Comparison of ENCODE assay signal across 21 cellular contexts in genomic region chr14:21205678-21206581, GRCh38. TPM values are rescaled to one million over a fixed set of nuclear protein-coding genes. Genes with fewer than 3 reads are reported as not detected.
A peak's percentile ranks its signal among the peaks of the same experiment; 100 is the strongest.
DNase-seq lines count a peak whose midpoint lies in the region; ATAC-seq, FAIRE-seq and TF ChIP-seq lines count a peak whose summit lies in the region.
"Had no signal": no experiment of that assay in that cellular context is flagged by ENCODE, and none has a peak within 500 bp of the region (broad histone marks: within the 10 kb centered on the region; RNA-seq: fewer than 3 reads in every experiment).

No MANE protein-coding gene starts in this region.

- H3K27ac Mint-ChIP-seq in MCF 10A (ENCODE audit: low read depth, unreplicated experiment), result no peak overlapping the region

- H3F3A ChIP-seq in neural cell (ENCODE audit: insufficient read depth, low read length, poor library complexity, severe bottlenecking), result no peaks in the 10 kb centered on the region

- peaks cover 100% of the 10 kb centered on the region for H3K36me3 Mint-ChIP-seq in MCF 10A (ENCODE audit: insufficient read depth, unreplicated experiment)

- H3K4me3 Mint-ChIP-seq in MCF 10A (ENCODE audit: unreplicated experiment), result no peak overlapping the region

- H3K9ac ChIP-seq in K562 (ENCODE audit: insufficient read depth in 1 of 2, low read depth in 2 of 2, low read length in 2 of 2) (no peak overlapping the region), neural cell (ENCODE audit: low read length) (no peak overlapping the region)
- H3K9ac ChIP-seq: BLaER1 had no signal

- POLR2A ChIA-PET in K562 (lab: Yijun Ruan, JAX) (interaction anchor here (1.3 kb wide), 1 partner anchor 9 kb away, joined by 4 read pairs; no protein-coding TSS in a partner anchor), MCF 10A (lab: Yijun Ruan, JAX) (interaction anchor here (0.6 to 1.3 kb wide), 5 partner anchors 8 to 939 kb away, joined by 3 to 4 read pairs (median 3); no protein-coding TSS in a partner anchor)

- H3K4me1 Mint-ChIP-seq in MCF 10A (ENCODE audit: insufficient read depth, unreplicated experiment), result peaks cover 9% of the 10 kb centered on the region

- no peak overlapping the region for H3K4me3 ChIP-seq in K562
- no peak overlapping the region for H3K4me3 ChIP-seq in neural cell (ENCODE audit: low read length)
- H3K4me3 ChIP-seq: BLaER1, thoracic aorta had no signal

- no peak overlapping the region for H3K27ac ChIP-seq in K562 (ENCODE audit: extremely low read depth, low read depth, low read length)
- no peak overlapping the region for H3K27ac ChIP-seq in neural cell (ENCODE audit: low read length)
- H3K27ac ChIP-seq: 22Rv1, BLaER1, brain microvascular endothelial cell, thoracic aorta had no signal

- TF ChIP-seq CTCF in K562 (IDR thresholded peaks at IDR 0.05 in 2 of 3, conservative IDR thresholded peaks at IDR 0.05 in 1 of 3; ENCODE audit: insufficient read depth in 2 of 3, low read depth in 1 of 3, low read length in 3 of 3) (no peak), neural cell (IDR thresholded peaks at IDR 0.05; ENCODE audit: poor library complexity, severe bottlenecking) (no peak), MCF 10A (IDR thresholded peaks at IDR 0.05; ENCODE audit: unreplicated experiment) (no peak)

- CTCF ChIA-PET in K562 (lab: Yijun Ruan, JAX; ENCODE audit: low intra/inter-chr PET ratio), result no interaction called here
- CTCF ChIA-PET in MCF 10A (lab: Yijun Ruan, JAX), result interaction anchor here (0.7 to 1.4 kb wide), 2 partner anchors 52 to 191 kb away, joined by 3 read pairs; no protein-coding TSS in a partner anchor

- H2AFZ ChIP-seq in K562 (ENCODE audit: low read depth, low read length) (no peak overlapping the region), neural cell (ENCODE audit: low read depth, low read length) (no peak overlapping the region)

- TF ChIP-seq RAD21 in K562 (CRISPR knock-in tag; conservative IDR thresholded peaks at IDR 0.05 in 1 of 2, IDR thresholded peaks at IDR 0.05 in 1 of 2) (no peak), neural cell (conservative IDR thresholded peaks at IDR 0.05) (no peak)

- 72% methylated on average over 12 of the region's 12 CpGs for WGBS in K562 (ENCODE audit: insufficient coverage, low coverage, missing lambda C conversion rate)

- H3K4me1 ChIP-seq in K562 (replicated peaks in 1 of 2; ENCODE audit: control insufficient read depth in 2 of 2, insufficient read depth in 2 of 2, low read length in 2 of 2), result no peaks in the 10 kb centered on the region
- H3K4me1 ChIP-seq: BLaER1 had no signal

- H3K9me3 Mint-ChIP-seq in MCF 10A (ENCODE audit: unreplicated experiment), result no peaks in the 10 kb centered on the region

- H3K4me2 ChIP-seq in K562 (ENCODE audit: insufficient read depth, low read length) (no peak overlapping the region), neural cell (ENCODE audit: low read length) (no peak overlapping the region)
- H3K4me2 ChIP-seq: BLaER1 had no signal

- H3K27me3 Mint-ChIP-seq in MCF 10A (ENCODE audit: insufficient read depth, unreplicated experiment), result no peaks in the 10 kb centered on the region

- TF ChIP-seq EP300 in K562 (IDR thresholded peaks at IDR 0.05; ENCODE audit: low read length), result no peak
- TF ChIP-seq EP300 in neural cell (conservative IDR thresholded peaks at IDR 0.05; ENCODE audit: poor library complexity, severe bottlenecking), result no peak

- BruUV-seq in K562 (replicated peaks; lab: Mats Ljungman, UMichigan), result no TSS peak
- BruUV-seq in MCF 10A (replicated peaks; lab: Mats Ljungman, UMichigan), result no TSS peak

- no peaks in the 10 kb centered on the region; the same call in 2 of the 3 replicates for H3K79me2 ChIP-seq in K562 (ENCODE audit: control insufficient read depth, insufficient read depth, low read length)
- no peaks in the 10 kb centered on the region for H3K79me2 ChIP-seq in neural cell (replicated peaks; ENCODE audit: insufficient read depth, low read length)

- H3K36me3 ChIP-seq in K562 (ENCODE audit: control insufficient read depth, insufficient read depth, low read length) (peaks cover 55% of the 10 kb centered on the region), neural cell (ENCODE audit: insufficient read depth, low read length) (no peaks in the 10 kb centered on the region)

- ATAC-seq in K562, result peak; percentile 38
- ATAC-seq: sciatic nerve had no signal

- H4K20me1 ChIP-seq in K562 (replicated peaks; ENCODE audit: control insufficient read depth, insufficient read depth, low read length) (no peaks in the 10 kb centered on the region; the same call in 1 of the 2 replicates), neural cell (ENCODE audit: insufficient read depth) (no peaks in the 10 kb centered on the region)

- in situ Hi-C loops in K562 (cut with MboI), result no loop called here

- H3K27me3 ChIP-seq in K562 (ENCODE audit: control insufficient read depth in 2 of 2, insufficient read depth in 2 of 2, low read length in 2 of 2), result no peaks in the 10 kb centered on the region
- no peaks in the 10 kb centered on the region for H3K27me3 ChIP-seq in neural cell (ENCODE audit: insufficient read depth, low read depth, low read length)
- H3K27me3 ChIP-seq: BLaER1, brain microvascular endothelial cell had no signal

- intact Hi-C loops in K562 (cut with micrococcal nuclease) (no loop called here), head of caudate nucleus (cut with DNase I) (no loop called here), MCF 10A (cut with micrococcal nuclease) (no loop called here)

- no peaks in the 10 kb centered on the region for H3K9me1 ChIP-seq in K562 (ENCODE audit: control insufficient read depth, insufficient read depth, low read length)

- no peak for FAIRE-seq in K562 (lab: Jason Lieb, UNC)
- FAIRE-seq: kidney had no signal

- TF ChIP-seq POLR2A in GM19099 (IDR thresholded peaks at IDR 0.05; ENCODE audit: extremely low read depth, insufficient read length, low read depth) (peak; percentile 12), K562 (conservative IDR thresholded peaks at IDR 0.05) (peak; percentile 49; the same call in 1 of the 2 replicates)

- H3K9me2 ChIP-seq in neural cell (ENCODE audit: insufficient read depth, low read length), result no peaks in the 10 kb centered on the region

- peak; percentile 39 for DNase-seq in DMS 273 (lab: John Stamatoyannopoulos, UW; ENCODE audit: unreplicated experiment)
- no peak for DNase-seq in DMS 273 treated with DMSO at 0.1 percent for 48 hours (lab: John Stamatoyannopoulos, UW)
- no peak for DNase-seq in K562 (ENCODE audit: extremely low read depth in 1 of 4, low spot score in 3 of 4)
- no peak for DNase-seq in head of caudate nucleus
- DNase-seq in NCI-H2171 (lab: John Stamatoyannopoulos, UW), result no peak
- DNase-seq in MCF 10A (ENCODE audit: unreplicated experiment), result no peak
- DNase-seq: brain microvascular endothelial cell; DMS79 treated with DMSO at 0.1 percent for 48 hours; Kasumi-1; kidney; mesendoderm; NK-92 treated with Interleukin-12 subunit alpha and Interleukin-12 subunit beta, amount 100 ng/mL, for 24 hours; RPMI8226; SW 1271 had no signal

- H3K9me3 ChIP-seq in K562 (replicated peaks; ENCODE audit: control insufficient read depth, insufficient read depth, low read depth, low read length) (no peaks in the 10 kb centered on the region), neural cell (ENCODE audit: low read length) (no peaks in the 10 kb centered on the region)
- H3K9me3 ChIP-seq: BLaER1, thoracic aorta had no signal

TF ChIP-seq in neural cell, 6 proteins besides CTCF, POLR2A, EP300 and RAD21:
- peak; percentile 4 for TF ChIP-seq POLR2AphosphoS5 (IDR thresholded peaks at IDR 0.05)
- TF ChIP-seq EZH2 (IDR thresholded peaks at IDR 0.05; ENCODE audit: borderline replicate concordance, insufficient read depth, low read length, poor library complexity, severe bottlenecking), result no peak

RNA-seq across cellular contexts. Expression of gene OR5AU1, which starts 50.1 kb away (rescaled TPM):
- total RNA-seq in K562 (2011; cell fraction: chromatin; rRNA removed; ENCODE audit: low replicate concordance), result not detected in 2 replicates
- not detected in 2 replicates for total RNA-seq in K562 (2011; cell fraction: nucleolus; rRNA removed)
- not detected in 2 replicates for total RNA-seq in K562 (2011; cell fraction: nucleoplasm; rRNA removed)
- not detected in 2 replicates for total RNA-seq in K562 (2014; rRNA removed)
- total RNA-seq in K562 (2014; rRNA removed; fragmentation: Illumina TruSeq; extraction: Trizol), result not detected in 2 replicates
- total RNA-seq in K562 (2015; rRNA removed; fragmentation: Illumina TruSeq; extraction: Trizol), result not detected in 2 replicates
- total RNA-seq in K562 (2021), result not detected in 2 replicates
- polyA plus RNA-seq in K562 (2011; rRNA removed), result not detected in 2 replicates
- not detected in 2 replicates for polyA plus RNA-seq in K562 (2011; cell fraction: cytosol; rRNA removed)
- polyA plus RNA-seq in K562 (2011; cell fraction: nucleus; rRNA removed), result not detected in 2 replicates
- not detected in 2 replicates for polyA plus RNA-seq in K562 (2012)
- not detected in 2 replicates for polyA plus RNA-seq in K562 (2014; fragmentation: Illumina TruSeq; extraction: Trizol)
- polyA plus RNA-seq in K562 (2014; fragmentation: Nextera tagmentation; extraction: Ambion mirVana), result not detected
- polyA plus RNA-seq in K562 (2014; rRNA removed), result not detected in 2 replicates
- polyA minus RNA-seq in K562 (2011; rRNA and poly(A)+ RNA removed), result 0.06 TPM in 1 of 2 replicates, not detected in the other
- not detected in 2 replicates for polyA minus RNA-seq in K562 (2011; cell fraction: cytosol; rRNA and poly(A)+ RNA removed)
- not detected in 2 replicates for polyA minus RNA-seq in K562 (2011; cell fraction: nucleus; rRNA and poly(A)+ RNA removed)
- not detected in 2 replicates for polyA plus RNA-seq in neural cell
- polyA minus RNA-seq in neural cell, result not detected in 2 replicates
- total RNA-seq in MCF 10A (2022), result not detected in 2 replicates
- total RNA-seq: fibroblast of lung, kidney, sciatic nerve, thoracic aorta had no signal
- polyA plus RNA-seq: fibroblast of lung had no signal
